6 cellular contexts compared by ENCODE assay signal in the genomic region with DNA sequence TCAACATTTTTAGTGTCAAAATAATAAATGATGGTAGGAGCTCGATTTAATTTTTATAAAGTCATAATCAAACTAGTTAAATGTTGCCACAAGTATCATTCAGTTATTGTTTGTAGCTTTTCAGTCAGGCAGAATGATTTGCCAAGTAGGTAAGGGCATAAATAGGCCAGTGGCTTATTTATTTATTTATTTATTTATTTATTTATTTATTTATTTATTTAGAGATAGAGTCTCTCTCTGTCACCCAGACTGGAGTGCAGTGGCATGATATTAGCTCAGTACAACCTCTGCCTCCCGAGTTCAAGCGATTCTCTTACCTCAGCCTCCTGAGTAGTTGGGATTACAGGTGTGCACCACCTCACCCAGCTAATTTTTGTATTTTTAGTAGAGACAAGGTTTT. TPM values are rescaled to one million over a fixed set of nuclear protein-coding genes. Genes with fewer than 3 reads are reported as not detected.
DNase-seq lines count a peak whose midpoint lies in the region; ATAC-seq, FAIRE-seq and TF ChIP-seq lines count a peak whose summit lies in the region.
"Not testable (repeated sequence)": the region's sequence is repeated elsewhere in the genome, so short reads cannot be mapped to it uniquely, and the experiment has no call there.
"Had no signal": no experiment of that assay in that cellular context is flagged by ENCODE, and none has a peak within 500 bp of the region (broad histone marks: within the 10 kb centered on the region; RNA-seq: fewer than 3 reads in every experiment).

No MANE protein-coding gene starts in this region.

- ATAC-seq in A549; memory B cell (ENCODE audit: low read depth): not testable (repeated sequence)

- not testable (repeated sequence) for H3K27me3 ChIP-seq in cardiac muscle cell

- TF ChIP-seq CTCF in A549 (IDR thresholded peaks at IDR 0.05); HEK293 (tag by site-specific recombination; IDR thresholded peaks at IDR 0.05); cardiac muscle cell (IDR thresholded peaks at IDR 0.05; ENCODE audit: low read depth, low read length): not testable (repeated sequence)

- not testable (repeated sequence) for FAIRE-seq in A549 (lab: Jason Lieb, UNC)
- peak; percentile 52 for FAIRE-seq in G401.6 (lab: Jason Lieb, UNC)

- H3K9me3 Mint-ChIP-seq in memory B cell: not testable (repeated sequence)

- 92% methylated on average over 3 of the region's 3 CpGs for WGBS in A549 (ENCODE audit: missing lambda C conversion rate)

- H3K4me2 ChIP-seq in A549: not testable (repeated sequence)

- not testable (repeated sequence) for H3K9me3 ChIP-seq in A549; HEK293 (ENCODE audit: control insufficient read depth, insufficient read depth, low read depth, low read length); cardiac muscle cell (ENCODE audit: low read depth)

- not testable (repeated sequence) for TF ChIP-seq EP300 in A549 (IDR thresholded peaks at IDR 0.05)

- not testable (repeated sequence) for TF ChIP-seq RAD21 in A549 (conservative IDR thresholded peaks at IDR 0.05 in 1 of 2, IDR thresholded peaks at IDR 0.05 in 1 of 2)

- peaks cover 4 to 48% of the 10 kb centered on the region in 2 experiments for H3K36me3 ChIP-seq in HEK293 (ENCODE audit: control insufficient read depth in 2 of 2, insufficient read depth in 1 of 2, low read length in 2 of 2)
- peaks cover 35% of the 10 kb centered on the region for H3K36me3 ChIP-seq in cardiac muscle cell

- H3K27ac Mint-ChIP-seq in memory B cell: peak overlapping the region; percentile 35

- not testable (repeated sequence) for DNase-seq in A549 (ENCODE audit: low read depth in 1 of 2, low spot score in 1 of 2); cardiac muscle cell (ENCODE audit: low read depth in 1 of 2, low spot score in 1 of 2); memory B cell (ENCODE audit: low spot score in 2 of 2)

- H3K4me3 ChIP-seq in A549; HEK293 (ENCODE audit: low read depth, low read length); cardiac muscle cell: not testable (repeated sequence)

- TF ChIP-seq POLR2A in A549 (IDR thresholded peaks at IDR 0.05; ENCODE audit: low read length): not testable (repeated sequence)

- H3K36me3 Mint-ChIP-seq in memory B cell: peaks cover 13% of the 10 kb centered on the region

- CTCF ChIA-PET in A549 (lab: Yijun Ruan, JAX): interaction anchor here (1.3 kb wide), 1 partner anchor 80 kb away, joined by 3 read pairs; the partner anchor contains the start of gene QSER1
- CTCF ChIA-PET in HEK293 (lab: Yijun Ruan, JAX): not testable (repeated sequence)

- H3K27ac ChIP-seq in A549; HEK293 (ENCODE audit: extremely low read depth, low read depth, low read length): not testable (repeated sequence)
- peak overlapping the region; percentile 56 for H3K27ac ChIP-seq in cardiac muscle cell

- not testable (repeated sequence) for H3K27me3 Mint-ChIP-seq in memory B cell

- H3K4me1 Mint-ChIP-seq in memory B cell: not testable (repeated sequence)

- POLR2A ChIA-PET in A549 (lab: Yijun Ruan, JAX); HEK293 (lab: Yijun Ruan, JAX): not testable (repeated sequence)

- not testable (repeated sequence) for H3K4me3 Mint-ChIP-seq in memory B cell

- H3K4me1 ChIP-seq in A549; HEK293 (ENCODE audit: control insufficient read depth, insufficient read depth, low read length); cardiac muscle cell (ENCODE audit: low read depth): not testable (repeated sequence)

TF ChIP-seq in A549, 52 proteins besides CTCF, POLR2A, EP300 and RAD21:
- peak; percentile 97 for TF ChIP-seq ZC3H11A (IDR thresholded peaks at IDR 0.05)

TF ChIP-seq in HEK293, 187 proteins besides CTCF, POLR2A, EP300 and RAD21 (continues in another document):
- TF ChIP-seq ZNF654 (tag by site-specific recombination; IDR thresholded peaks at IDR 0.05; ENCODE audit: low read depth) (peak; percentile 39), ZNF404 (tag by site-specific recombination; IDR thresholded peaks at IDR 0.05) (0 out of 2 replicates have a peak, but pooled peaks have one; percentile 17), ZNF623 (tag by site-specific recombination; IDR thresholded peaks at IDR 0.05) (peak; percentile 68), ZNF426 (tag by site-specific recombination; IDR thresholded peaks at IDR 0.05) (peak; percentile 83), ZNF510 (tag by site-specific recombination; IDR thresholded peaks at IDR 0.05; ENCODE audit: insufficient replicate concordance) (peak; percentile 54), ZNF394 (tag by site-specific recombination; IDR thresholded peaks at IDR 0.05; ENCODE audit: borderline replicate concordance) (peak; percentile 90), ZNF555 (tag by site-specific recombination; conservative IDR thresholded peaks at IDR 0.05) (peak; percentile 76), ZNF433 (tag by site-specific recombination; IDR thresholded peaks at IDR 0.05; ENCODE audit: low read depth) (0 out of 2 replicates have a peak, but pooled peaks have one; percentile 11), ZNF138 (tag by site-specific recombination; IDR thresholded peaks at IDR 0.05; ENCODE audit: borderline replicate concordance) (0 out of 2 replicates have a peak, but pooled peaks have one; percentile 36), ZNF354C (tag by site-specific recombination; IDR thresholded peaks at IDR 0.05; ENCODE audit: borderline replicate concordance, low read depth) (peak; percentile 46; the same call in 1 of the 2 replicates), ZNF292 (tag by site-specific recombination; IDR thresholded peaks at IDR 0.05; ENCODE audit: borderline replicate concordance, low read depth) (0 out of 2 replicates have a peak, but pooled peaks have one; percentile 11), ZNF560 (tag by site-specific recombination; IDR thresholded peaks at IDR 0.05; ENCODE audit: borderline replicate concordance) (peak; percentile 57; the same call in 1 of the 2 replicates), ZFP37 (tag by site-specific recombination; IDR thresholded peaks at IDR 0.05) (0 out of 2 replicates have a peak, but pooled peaks have one; percentile 35), ZNF629 (tag by site-specific recombination; IDR thresholded peaks at IDR 0.05) (peak; percentile 42), ZNF266 (tag by site-specific recombination; IDR thresholded peaks at IDR 0.05; ENCODE audit: low read depth) (peak; percentile 39; the same call in 1 of the 2 replicates), ZXDB (tag by site-specific recombination; IDR thresholded peaks at IDR 0.05) (peak; percentile 62; the same call in 1 of the 2 replicates)
- TF ChIP-seq, protein P1, sequence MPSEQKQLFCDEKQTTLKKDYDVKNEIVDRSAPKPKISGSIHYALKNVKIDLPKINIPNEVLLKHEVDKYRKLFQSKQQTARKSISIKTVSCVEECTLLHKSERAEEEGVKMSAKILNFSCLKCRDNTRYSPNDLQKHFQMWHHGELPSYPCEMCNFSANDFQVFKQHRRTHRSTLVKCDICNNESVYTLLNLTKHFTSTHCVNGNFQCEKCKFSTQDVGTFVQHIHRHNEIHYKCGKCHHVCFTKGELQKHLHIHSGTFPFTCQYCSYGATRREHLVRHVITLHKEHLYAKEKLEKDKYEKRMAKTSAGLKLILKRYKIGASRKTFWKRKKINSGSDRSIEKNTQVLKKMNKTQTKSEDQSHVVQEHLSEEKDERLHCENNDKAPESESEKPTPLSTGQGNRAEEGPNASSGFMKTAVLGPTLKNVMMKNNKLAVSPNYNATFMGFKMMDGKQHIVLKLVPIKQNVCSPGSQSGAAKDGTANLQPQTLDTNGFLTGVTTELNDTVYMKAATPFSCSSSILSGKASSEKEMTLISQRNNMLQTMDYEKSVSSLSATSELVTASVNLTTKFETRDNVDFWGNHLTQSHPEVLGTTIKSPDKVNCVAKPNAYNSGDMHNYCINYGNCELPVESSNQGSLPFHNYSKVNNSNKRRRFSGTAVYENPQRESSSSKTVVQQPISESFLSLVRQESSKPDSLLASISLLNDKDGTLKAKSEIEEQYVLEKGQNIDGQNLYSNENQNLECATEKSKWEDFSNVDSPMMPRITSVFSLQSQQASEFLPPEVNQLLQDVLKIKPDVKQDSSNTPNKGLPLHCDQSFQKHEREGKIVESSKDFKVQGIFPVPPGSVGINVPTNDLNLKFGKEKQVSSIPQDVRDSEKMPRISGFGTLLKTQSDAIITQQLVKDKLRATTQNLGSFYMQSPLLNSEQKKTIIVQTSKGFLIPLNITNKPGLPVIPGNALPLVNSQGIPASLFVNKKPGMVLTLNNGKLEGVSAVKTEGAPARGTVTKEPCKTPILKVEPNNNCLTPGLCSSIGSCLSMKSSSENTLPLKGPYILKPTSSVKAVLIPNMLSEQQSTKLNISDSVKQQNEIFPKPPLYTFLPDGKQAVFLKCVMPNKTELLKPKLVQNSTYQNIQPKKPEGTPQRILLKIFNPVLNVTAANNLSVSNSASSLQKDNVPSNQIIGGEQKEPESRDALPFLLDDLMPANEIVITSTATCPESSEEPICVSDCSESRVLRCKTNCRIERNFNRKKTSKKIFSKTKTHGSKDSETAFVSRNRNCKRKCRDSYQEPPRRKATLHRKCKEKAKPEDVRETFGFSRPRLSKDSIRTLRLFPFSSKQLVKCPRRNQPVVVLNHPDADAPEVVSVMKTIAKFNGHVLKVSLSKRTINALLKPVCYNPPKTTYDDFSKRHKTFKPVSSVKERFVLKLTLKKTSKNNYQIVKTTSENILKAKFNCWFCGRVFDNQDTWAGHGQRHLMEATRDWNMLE (tag by site-specific recombination; conservative IDR thresholded peaks at IDR 0.05; ENCODE audit: low read depth): peak; percentile 87

RNA-seq across cellular contexts. Expression of gene DEPDC7, which starts 43.4 kb away (rescaled TPM):
- polyA plus RNA-seq in A549 (2011; rRNA removed): 15.2 and 16.6 TPM in 2 replicates
- 4.5 and 4.7 TPM in 2 replicates for polyA plus RNA-seq in A549 (2012; cell fraction: cytosol; rRNA removed)
- polyA plus RNA-seq in A549 (2012; cell fraction: nucleus; rRNA removed): 4.2 and 4.8 TPM in 2 replicates
- polyA plus RNA-seq in A549 (2017; fragmentation: RNase III; extraction: RNeasy Plus Mini Kit Qiagen cat#74134 plus additional on column Dnase treatment): 15.1 to 15.3 TPM (median 15.2 TPM) in 3 replicates
- 3.1 and 3.5 TPM in 2 replicates for polyA minus RNA-seq in A549 (2011; rRNA and poly(A)+ RNA removed)
- total RNA-seq in cardiac muscle cell: 2.6 and 3.8 TPM in 2 replicates
- 1.6 and 2.8 TPM in 2 replicates for polyA plus RNA-seq in cardiac muscle cell
- total RNA-seq: B cell had no signal
